Comparison of ENCODE assay signal across 14 cellular contexts in genomic region chr2:75241696-75242095, GRCh38. TPM values are rescaled to one million over a fixed set of nuclear protein-coding genes. Genes with fewer than 3 reads are reported as not detected.
DNase-seq lines count a peak whose midpoint lies in the region; ATAC-seq and TF ChIP-seq lines count a peak whose summit lies in the region.
"Had no signal": no experiment of that assay in that cellular context is flagged by ENCODE, and none has a peak within 500 bp of the region (broad histone marks: within the 10 kb centered on the region; RNA-seq: fewer than 3 reads in every experiment).

No MANE protein-coding gene starts in this region.

- TF ChIP-seq EP300 in SK-N-SH (IDR thresholded peaks at IDR 0.05; ENCODE audit: borderline replicate concordance in 1 of 2, low read depth in 1 of 2, low read length in 1 of 2) = no peak

- H3K9me2 ChIP-seq in SK-N-SH = no peaks in the 10 kb centered on the region

- ATAC-seq in SK-N-SH treated with all-trans-retinoic acid at 6 μM for 48 hours = no peak
- ATAC-seq in activated T-cell treated with anti-CD3 and anti-CD28 coated beads, Interleukin-2, amount 50 U/mL, for 72 hours (replicated peaks in 1 of 2) = no peak
- ATAC-seq: left cardiac atrium had no signal

- H3K4me3 ChIP-seq in SK-N-SH (ENCODE audit: low read depth in 2 of 2, low read length in 1 of 2) (no peak overlapping the region), brain microvascular endothelial cell (ENCODE audit: low read depth, low read length) (no peak overlapping the region)
- H3K4me3 ChIP-seq: BLaER1 treated with 17β-estradiol and CSF1 and Interleukin-3, amounts not matched to agents 10 nM and 100 nM; suprapubic skin had no signal

- in situ Hi-C loops in brain microvascular endothelial cell (cut with HindIII; ENCODE audit: low pct_ligation_motif_present, low sequenced_read_pairs) = no loop called here

- H3K36me3 Mint-ChIP-seq in type B pancreatic cell = no peaks in the 10 kb centered on the region
- peaks cover 1 to 7% of the 10 kb centered on the region in 2 donors for H3K36me3 Mint-ChIP-seq in activated T-cell treated with anti-CD3 and anti-CD28 coated beads, Interleukin-2, amount 50 U/mL, for 72 hours (ENCODE audit: insufficient read depth in 2 of 2)

- H3K36me3 ChIP-seq in SK-N-SH (replicated peaks in 1 of 2; ENCODE audit: control insufficient read depth in 1 of 2, insufficient read depth in 2 of 2, low read length in 1 of 2) (peaks cover 0 to 3% of the 10 kb centered on the region in 2 experiments), brain microvascular endothelial cell (replicated peaks) (no peaks in the 10 kb centered on the region)
- H3K36me3 ChIP-seq: BLaER1 treated with 17β-estradiol and CSF1 and Interleukin-3, amounts not matched to agents 10 nM and 100 nM; suprapubic skin had no signal

- no peaks in the 10 kb centered on the region for H3K27me3 ChIP-seq in SK-N-SH (ENCODE audit: insufficient read depth)
- H3K27me3 ChIP-seq in brain microvascular endothelial cell (replicated peaks) = no peaks in the 10 kb centered on the region
- H3K27me3 ChIP-seq: BLaER1 treated with 17β-estradiol and CSF1 and Interleukin-3, amounts not matched to agents 10 nM and 100 nM; suprapubic skin had no signal

- H3K27me3 Mint-ChIP-seq in type B pancreatic cell = no peaks in the 10 kb centered on the region
- no peaks in the 10 kb centered on the region for H3K27me3 Mint-ChIP-seq in activated T-cell treated with anti-CD3 and anti-CD28 coated beads, Interleukin-2, amount 50 U/mL, for 72 hours (ENCODE audit: low read depth)

- no peak overlapping the region for H3K4me3 Mint-ChIP-seq in type B pancreatic cell
- no peak overlapping the region for H3K4me3 Mint-ChIP-seq in activated T-cell treated with anti-CD3 and anti-CD28 coated beads, Interleukin-2, amount 50 U/mL, for 72 hours

- no peak overlapping the region for H3K27ac Mint-ChIP-seq in type B pancreatic cell
- no peak overlapping the region for H3K27ac Mint-ChIP-seq in activated T-cell treated with anti-CD3 and anti-CD28 coated beads, Interleukin-2, amount 50 U/mL, for 72 hours

- H3F3A ChIP-seq in SK-N-SH (replicated peaks; ENCODE audit: insufficient read depth) = no peaks in the 10 kb centered on the region

- no peak overlapping the region for H2AFZ ChIP-seq in SK-N-SH (ENCODE audit: low read depth)

- peaks cover 7% of the 10 kb centered on the region; the same call in 1 of the 2 replicates for H3K9me3 ChIP-seq in SK-N-SH

- no peaks in the 10 kb centered on the region for H3K79me2 ChIP-seq in SK-N-SH (ENCODE audit: insufficient read depth)

- no peak overlapping the region for H3K27ac ChIP-seq in SK-N-SH (ENCODE audit: low read depth in 2 of 2, low read length in 1 of 2)
- no peak overlapping the region for H3K27ac ChIP-seq in brain microvascular endothelial cell
- H3K27ac ChIP-seq: BLaER1 treated with 17β-estradiol and CSF1 and Interleukin-3, amounts not matched to agents 10 nM and 100 nM; suprapubic skin had no signal

- POLR2A ChIA-PET in SK-N-SH (lab: Yijun Ruan, JAX) = no interaction called here

- no peaks in the 10 kb centered on the region for H3K9me3 Mint-ChIP-seq in type B pancreatic cell
- peaks cover 3 to 7% of the 10 kb centered on the region in 2 donors for H3K9me3 Mint-ChIP-seq in activated T-cell treated with anti-CD3 and anti-CD28 coated beads, Interleukin-2, amount 50 U/mL, for 72 hours

- no peak overlapping the region for H3K9ac ChIP-seq in SK-N-SH
- H3K9ac ChIP-seq: BLaER1 treated with 17β-estradiol and CSF1 and Interleukin-3, amounts not matched to agents 10 nM and 100 nM had no signal

- peak; percentile 34 for TF ChIP-seq CTCF in SK-N-SH (IDR thresholded peaks at IDR 0.05)
- peak; percentile 41 for TF ChIP-seq CTCF in brain microvascular endothelial cell (IDR thresholded peaks at IDR 0.05; ENCODE audit: low read depth, low read length, missing control alignments)
- TF ChIP-seq CTCF in type B pancreatic cell (conservative IDR thresholded peaks at IDR 0.05) = peak; percentile 38

- H3K4me2 ChIP-seq in SK-N-SH = no peak overlapping the region
- H3K4me2 ChIP-seq: BLaER1 treated with 17β-estradiol and CSF1 and Interleukin-3, amounts not matched to agents 10 nM and 100 nM had no signal

- peak; percentile 23; the same call in 1 of the 2 replicates for TF ChIP-seq RAD21 in SK-N-SH (IDR thresholded peaks at IDR 0.05; ENCODE audit: low read length)

- CTCF ChIA-PET in SK-N-SH (lab: Yijun Ruan, JAX) = interaction anchor here (0.8 to 2.0 kb wide), 3 partner anchors 42 to 322 kb away, joined by 3 to 9 read pairs (median 3); partner anchors contain the start of gene TACR1

- no peaks in the 10 kb centered on the region for H3K4me1 Mint-ChIP-seq in type B pancreatic cell (ENCODE audit: unreplicated experiment)
- H3K4me1 Mint-ChIP-seq in activated T-cell treated with anti-CD3 and anti-CD28 coated beads, Interleukin-2, amount 50 U/mL, for 72 hours (ENCODE audit: low read depth) = no peaks in the 10 kb centered on the region

- DNase-seq in SK-N-SH = no peak
- DNase-seq in NCI-H226 = peak; percentile 15
- DNase-seq in brain microvascular endothelial cell = peak; percentile 11
- DNase-seq in type B pancreatic cell (ENCODE audit: extremely low spot score, unreplicated experiment) = no peak
- DNase-seq in activated T-cell treated with anti-CD3 and anti-CD28 coated beads, Interleukin-2, amount 50 U/mL, for 72 hours = no peak
- no peak for DNase-seq in mesenteric fat pad (ENCODE audit: low spot score)
- no peak for DNase-seq in NCI-H2107 (lab: John Stamatoyannopoulos, UW)
- DNase-seq: activated CD4-positive, alpha-beta T cell treated with anti-CD3 and anti-CD28 coated beads, Interleukin-2, amount 50 U/mL, for 1 hour; left cardiac atrium; NCI-H1092; small intestine had no signal

- WGBS in SK-N-SH (ENCODE audit: low lambda C conversion rate) = 55% methylated on average over 4 of the region's 4 CpGs

- H4K20me1 ChIP-seq in SK-N-SH (ENCODE audit: insufficient read depth) = no peaks in the 10 kb centered on the region
- H4K20me1 ChIP-seq: BLaER1 treated with 17β-estradiol and CSF1 and Interleukin-3, amounts not matched to agents 10 nM and 100 nM had no signal

- no peaks in the 10 kb centered on the region; a peak in 1 of 4 replicates for H3K4me1 ChIP-seq in SK-N-SH (ENCODE audit: control insufficient read depth in 1 of 2, insufficient read depth in 2 of 2, low read depth in 1 of 2, low read length in 1 of 2)
- H3K4me1 ChIP-seq: BLaER1 treated with 17β-estradiol and CSF1 and Interleukin-3, amounts not matched to agents 10 nM and 100 nM; suprapubic skin had no signal

TF ChIP-seq in SK-N-SH, 30 proteins besides CTCF, POLR2A, EP300 and RAD21:
- no peak for TF ChIP-seq CHD2 (IDR thresholded peaks at IDR 0.05; ENCODE audit: low read length, partially characterized antibody)
- 0 out of 2 replicates have a peak, but pooled peaks have one; percentile 13 for TF ChIP-seq SMC3 (IDR thresholded peaks at IDR 0.05; ENCODE audit: low read depth, low read length)

TF ChIP-seq in SK-N-SH treated with all-trans-retinoic acid at 6 μM for 48 hours, 23 proteins besides CTCF, POLR2A, EP300 and RAD21 (continues in another document):
- TF ChIP-seq TSHZ2 (CRISPR knock-in tag; IDR thresholded peaks at IDR 0.05) = no peak
- no peak for TF ChIP-seq RARB (CRISPR knock-in tag; IDR thresholded peaks at IDR 0.05)
- TF ChIP-seq, protein P1, sequence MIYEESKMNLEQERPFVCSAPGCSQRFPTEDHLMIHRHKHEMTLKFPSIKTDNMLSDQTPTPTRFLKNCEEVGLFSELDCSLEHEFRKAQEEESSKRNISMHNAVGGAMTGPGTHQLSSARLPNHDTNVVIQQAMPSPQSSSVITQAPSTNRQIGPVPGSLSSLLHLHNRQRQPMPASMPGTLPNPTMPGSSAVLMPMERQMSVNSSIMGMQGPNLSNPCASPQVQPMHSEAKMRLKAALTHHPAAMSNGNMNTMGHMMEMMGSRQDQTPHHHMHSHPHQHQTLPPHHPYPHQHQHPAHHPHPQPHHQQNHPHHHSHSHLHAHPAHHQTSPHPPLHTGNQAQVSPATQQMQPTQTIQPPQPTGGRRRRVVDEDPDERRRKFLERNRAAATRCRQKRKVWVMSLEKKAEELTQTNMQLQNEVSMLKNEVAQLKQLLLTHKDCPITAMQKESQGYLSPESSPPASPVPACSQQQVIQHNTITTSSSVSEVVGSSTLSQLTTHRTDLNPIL (CRISPR knock-in tag; IDR thresholded peaks at IDR 0.05; ENCODE audit: low read depth) = no peak
- TF ChIP-seq ZC3H10 (CRISPR knock-in tag; IDR thresholded peaks at IDR 0.05) = no peak
- TF ChIP-seq TCF4 (CRISPR knock-in tag; IDR thresholded peaks at IDR 0.05; ENCODE audit: borderline replicate concordance) = no peak
- no peak for TF ChIP-seq TOX (CRISPR knock-in tag; IDR thresholded peaks at IDR 0.05; ENCODE audit: borderline replicate concordance)
- no peak for TF ChIP-seq ZFP3 (CRISPR knock-in tag; IDR thresholded peaks at IDR 0.05)
- TF ChIP-seq ZNF565 (CRISPR knock-in tag; conservative IDR thresholded peaks at IDR 0.05; ENCODE audit: low read depth) = no peak
- no peak for TF ChIP-seq OSR1 (CRISPR knock-in tag; IDR thresholded peaks at IDR 0.05)
- TF ChIP-seq CSDC2 (CRISPR knock-in tag; IDR thresholded peaks at IDR 0.05) = no peak

RNA-seq across cellular contexts. Expression of gene TACR1, which starts 42.4 kb away (rescaled TPM):
- polyA plus RNA-seq in SK-N-SH (2012; rRNA removed) = under 0.01 TPM in 1 of 2 replicates, not detected in the other
- polyA plus RNA-seq in SK-N-SH (2012; cell fraction: cytosol; rRNA removed) = 0.21 TPM in 1 of 2 replicates, not detected in the other
- not detected in 2 replicates for polyA plus RNA-seq in SK-N-SH (2012; cell fraction: nucleus; rRNA removed)
- 0.88 and 1.5 TPM in 2 replicates for total RNA-seq in type B pancreatic cell (ENCODE audit: low replicate concordance)
- total RNA-seq in activated T-cell treated with anti-CD3 and anti-CD28 coated beads, Interleukin-2, amount 50 U/mL, for 72 hours = not detected
- 1.8 TPM for total RNA-seq in mesenteric fat pad

Comparison
In these comparisons a context has a peak if more than half of its experiments do, and no peak if none do; other contexts are left out.
1. DNase-seq: peak in NCI-H226 (single experiment) and brain microvascular endothelial cell (single experiment); none in SK-N-SH (single experiment), type B pancreatic cell (single experiment), activated T-cell treated with anti-CD3 and anti-CD28 coated beads, Interleukin-2, amount 50 U/mL, for 72 hours (0 of 2), mesenteric fat pad (single experiment) and NCI-H2107 (single experiment).
2. Peak in every context shown above with its lines, with median percentiles within 50 percentile points of each other: CTCF ChIP-seq.